Comparison of ENCODE assay signal across 22 cellular contexts in genomic region chr2:42129947-42130346, GRCh38. TPM values are rescaled to one million over a fixed set of nuclear protein-coding genes. Genes with fewer than 3 reads are reported as not detected.
DNase-seq lines count a peak whose midpoint lies in the region; ATAC-seq, FAIRE-seq and TF ChIP-seq lines count a peak whose summit lies in the region.
"Had no signal": no experiment of that assay in that cellular context is flagged by ENCODE, and none has a peak within 500 bp of the region (broad histone marks: within the 10 kb centered on the region; RNA-seq: fewer than 3 reads in every experiment).

No MANE protein-coding gene starts in this region.

- H3K27me3 ChIP-seq in A673 (replicated peaks; ENCODE audit: insufficient read depth, low read depth, low read length, poor library complexity) (no peaks in the 10 kb centered on the region), pancreas (no peaks in the 10 kb centered on the region)
- no peaks in the 10 kb centered on the region for H3K27me3 ChIP-seq in CD8-positive, alpha-beta memory T cell (ENCODE audit: insufficient read depth, low read length, poor library complexity, severe bottlenecking)
- H3K27me3 ChIP-seq: cardiac muscle cell, gastroesophageal sphincter, right atrium auricular region, tibial artery had no signal

- POLR2A ChIA-PET in A673 (lab: Charles Lee; ENCODE audit: low non-redundant PET), result no interaction called here
- POLR2A ChIA-PET in CD8-positive, alpha-beta memory T cell (lab: Charles Lee), result interaction anchor here (3.8 kb wide), 1 partner anchor 24 kb away, joined by 30 read pairs; no protein-coding TSS in a partner anchor

- CTCF ChIA-PET in A673 (lab: Charles Lee), result no interaction called here
- CTCF ChIA-PET in CD8-positive, alpha-beta memory T cell (lab: Charles Lee), result interaction anchor here (0.8 to 1.5 kb wide), 3 partner anchors 12 to 66 kb away, joined by 3 read pairs; no protein-coding TSS in a partner anchor

- TF ChIP-seq CTCF in A673 (conservative IDR thresholded peaks at IDR 0.05; ENCODE audit: low read depth, low read length) (no peak), pancreas (IDR thresholded peaks at IDR 0.05) (no peak)

- FAIRE-seq in pancreas (lab: Jason Lieb, UNC), result no peak
- FAIRE-seq: GM19239 had no signal

- no peaks in the 10 kb centered on the region for H3K36me3 Mint-ChIP-seq in CD8-positive, alpha-beta memory T cell
- H3K36me3 Mint-ChIP-seq in T-helper 17 cell (ENCODE audit: low read depth) (peaks cover 2% of the 10 kb centered on the region), naive B cell (no peaks in the 10 kb centered on the region)
- H3K36me3 Mint-ChIP-seq: activated CD8-positive, alpha-beta memory T cell treated with anti-CD3 and anti-CD28 coated beads, Interleukin-2, amount 10 ng/mL, durations not matched to agents 7 days and 5 days; WTC11 had no signal

- peak overlapping the region in 5 of 7 donors; percentile 10 to 83 (median 60) for H3K4me3 Mint-ChIP-seq in CD8-positive, alpha-beta memory T cell
- H3K4me3 Mint-ChIP-seq in T-helper 17 cell, result peak overlapping the region; percentile 51
- H3K4me3 Mint-ChIP-seq in naive B cell, result peak overlapping the region in 5 of 8 donors; percentile 11 to 81 (median 65)
- H3K4me3 Mint-ChIP-seq: activated CD8-positive, alpha-beta memory T cell treated with anti-CD3 and anti-CD28 coated beads, Interleukin-2, amount 10 ng/mL, durations not matched to agents 7 days and 5 days; GM23338; WTC11 had no signal

- H3K4me3 ChIP-seq in A673 (ENCODE audit: low read depth, low read length, poor library complexity, severe bottlenecking) (no peak overlapping the region), pancreas (no peak overlapping the region)
- H3K4me3 ChIP-seq in CD8-positive, alpha-beta memory T cell (ENCODE audit: low read length), result peak overlapping the region; percentile 7
- H3K4me3 ChIP-seq: cardiac muscle cell, gastroesophageal sphincter, GM23338, right atrium auricular region, tibial artery had no signal

- peak overlapping the region; percentile 76 to 100 (median 94) for H3K27ac Mint-ChIP-seq in CD8-positive, alpha-beta memory T cell
- H3K27ac Mint-ChIP-seq in T-helper 17 cell (peak overlapping the region; percentile 100), naive B cell (peak overlapping the region in 5 of 6 donors; percentile 80 to 95 (median 83))
- H3K27ac Mint-ChIP-seq: activated T-helper 2 cell treated with anti-CD3 and anti-CD28 coated beads, Interferon-gamma antibody, Interleukin-2, Interleukin-4, amounts not matched to agents 10 μg/mL and 5 μg/mL and 100 μg/mL, durations not matched to agents 14 hours and 24 hours and 36 hours; GM23338; WTC11 had no signal

- H3K9me3 ChIP-seq in A673 (ENCODE audit: low read depth, low read length, poor library complexity, severe bottlenecking) (no peaks in the 10 kb centered on the region), T-helper 17 cell (ENCODE audit: control insufficient read depth, low read length, poor library complexity, severe bottlenecking) (no peaks in the 10 kb centered on the region), pancreas (no peaks in the 10 kb centered on the region)
- no peaks in the 10 kb centered on the region for H3K9me3 ChIP-seq in CD8-positive, alpha-beta memory T cell (ENCODE audit: low read length)
- H3K9me3 ChIP-seq: gastroesophageal sphincter, right atrium auricular region, tibial artery had no signal

- BruUV-seq in A673 (replicated peaks; lab: Mats Ljungman, UMichigan), result no TSS peak

- intact Hi-C loops in A673 (cut with micrococcal nuclease; ENCODE audit: unreplicated experiment) (no loop called here), pancreas (cut with DNase I) (no loop called here)

- peak overlapping the region; percentile 56 for H3K27ac ChIP-seq in A673 (ENCODE audit: low read depth, low read length, poor library complexity, severe bottlenecking)
- no peak overlapping the region for H3K27ac ChIP-seq in CD8-positive, alpha-beta memory T cell (ENCODE audit: low read depth, low read length)
- H3K27ac ChIP-seq in pancreas, result no peak overlapping the region
- H3K27ac ChIP-seq: cardiac muscle cell, right atrium auricular region, tibial artery had no signal

- WGBS in pancreas, 2 donors, result 96% methylated on average over 5 of the region's 5 CpGs

- ATAC-seq in T-helper 17 cell (no peak), naive B cell (ENCODE audit: low read depth in 2 of 2) (no peak), pancreas (no peak), HG02884 (IDR thresholded peaks at IDR 0.05; ENCODE audit: unreplicated experiment) (no peak)
- ATAC-seq: activated CD8-positive, alpha-beta memory T cell treated with anti-CD3 and anti-CD28 coated beads, Interleukin-2, amount 10 ng/mL, durations not matched to agents 7 days and 5 days; esophagus mucosa; gastroesophageal sphincter; GM23338; WTC11 had no signal

- peaks cover 87 to 98% (median 98%) of the 10 kb centered on the region in 3 donors for H3K4me1 Mint-ChIP-seq in CD8-positive, alpha-beta memory T cell
- H3K4me1 Mint-ChIP-seq in T-helper 17 cell, result peaks cover 76% of the 10 kb centered on the region
- H3K4me1 Mint-ChIP-seq in naive B cell, result peaks cover 61 to 89% (median 81%) of the 10 kb centered on the region in 3 donors

- H3K4me1 ChIP-seq in A673 (ENCODE audit: insufficient read depth, low read length, poor library complexity, severe bottlenecking) (peaks cover 54% of the 10 kb centered on the region), pancreas (peaks cover 0 to 22% (median 13%) of the 10 kb centered on the region in 3 donors)
- H3K4me1 ChIP-seq in CD8-positive, alpha-beta memory T cell (ENCODE audit: insufficient read depth, low read length), result peaks cover 94% of the 10 kb centered on the region

- DNase-seq in A673 (ENCODE audit: low spot score), result no peak
- DNase-seq in CD8-positive, alpha-beta memory T cell, result no peak
- DNase-seq in T-helper 17 cell, result no peak
- DNase-seq in naive B cell, result no peak
- no peak for DNase-seq in pancreas
- no peak for DNase-seq in NCI-H524 (lab: John Stamatoyannopoulos, UW)
- DNase-seq in T-helper 9 cell, result no peak
- DNase-seq: activated CD8-positive, alpha-beta memory T cell treated with anti-CD3 and anti-CD28 coated beads, Interleukin-2, amount 10 ng/mL, durations not matched to agents 7 days and 5 days; kidney glomerular epithelial cell; NCI-H1417; SIG-M5; tibial artery had no signal

- H3K9me3 Mint-ChIP-seq in CD8-positive, alpha-beta memory T cell, result no peaks in the 10 kb centered on the region
- no peaks in the 10 kb centered on the region for H3K9me3 Mint-ChIP-seq in naive B cell
- H3K9me3 Mint-ChIP-seq: activated T-helper 2 cell treated with anti-CD3 and anti-CD28 coated beads, Interferon-gamma antibody, Interleukin-2, Interleukin-4, amounts not matched to agents 10 μg/mL and 5 μg/mL and 100 μg/mL, durations not matched to agents 14 hours and 24 hours and 36 hours; GM23338; T-helper 1 cell treated with Interleukin-12 subunit alpha and Interleukin-12 subunit beta and Interleukin-4 antibody, amounts not matched to agents 30 μg/mL and 1 μg/mL, for 36 hours; WTC11 had no signal

- H3K27me3 Mint-ChIP-seq in CD8-positive, alpha-beta memory T cell, result no peaks in the 10 kb centered on the region
- H3K27me3 Mint-ChIP-seq in T-helper 17 cell (no peaks in the 10 kb centered on the region), naive B cell (no peaks in the 10 kb centered on the region)
- H3K27me3 Mint-ChIP-seq: activated CD8-positive, alpha-beta memory T cell treated with anti-CD3 and anti-CD28 coated beads, Interleukin-2, amount 10 ng/mL, durations not matched to agents 7 days and 5 days had no signal

- H3K36me3 ChIP-seq in A673 (ENCODE audit: insufficient read depth, low read length, poor library complexity, severe bottlenecking), result no peaks in the 10 kb centered on the region
- no peaks in the 10 kb centered on the region for H3K36me3 ChIP-seq in CD8-positive, alpha-beta memory T cell (ENCODE audit: insufficient read depth, low read length)
- no peaks in the 10 kb centered on the region for H3K36me3 ChIP-seq in pancreas
- H3K36me3 ChIP-seq: cardiac muscle cell, gastroesophageal sphincter, right atrium auricular region, tibial artery had no signal

RNA-seq across cellular contexts. Expression of gene EML4, which starts 39.2 kb away (rescaled TPM):
- total RNA-seq in A673 (2021) (93.7 and 103 TPM in 2 replicates), T-helper 17 cell (100 to 1,000 TPM; 292 to 348 TPM), pancreas (10 to 100 TPM; 29.9 to 44.0 (median 36.0) TPM)
- 10 to 100 TPM; 58.0 to 61.5 TPM for total RNA-seq in CD8-positive, alpha-beta memory T cell
- 70.8 TPM for polyA plus RNA-seq in CD8-positive, alpha-beta memory T cell
- polyA plus RNA-seq in naive B cell (ENCODE audit: low read depth in 6 of 6) (10 to 100 TPM; 33.3 to 77.6 (median 62.5) TPM), pancreas (10 to 100 TPM; 12.5 to 21.3 TPM)
